34 cellular contexts compared by ENCODE assay signal in genomic region chr10:30169342-30169741, GRCh38.
"Had no signal": no experiment of that assay in that cellular context is flagged by ENCODE, and none has a peak within 500 bp of the region (broad histone marks: within the 10 kb centered on the region; RNA-seq: fewer than 3 reads in every experiment).

No MANE protein-coding gene starts in this region.

- ATAC-seq: activated CD8-positive, alpha-beta memory T cell treated with anti-CD3 and anti-CD28 coated beads, Interleukin-2, amount 10 ng/mL, durations not matched to agents 7 days and 5 days; activated naive CD8-positive, alpha-beta T cell treated with anti-CD3 and anti-CD28 coated beads, Interleukin-2, amount 50 U/mL, for 24 hours; Right ventricle myocardium inferior; T-cell; T-helper 17 cell had no signal

- H3K9me3 Mint-ChIP-seq: activated CD4-positive, alpha-beta memory T cell treated with anti-CD3 and anti-CD28 coated beads, Interleukin-2, amount 10 ng/mL, durations not matched to agents 7 days and 5 days; activated naive CD4-positive, alpha-beta T cell treated with anti-CD3 and anti-CD28 coated beads, Interleukin-2, amount 10 ng/mL, durations not matched to agents 7 days and 5 days; activated naive CD8-positive, alpha-beta T cell treated with anti-CD3 and anti-CD28 coated beads, Interleukin-2, amount 50 U/mL, for 24 hours; T-cell had no signal

- H3K36me3 Mint-ChIP-seq: activated CD8-positive, alpha-beta memory T cell treated with anti-CD3 and anti-CD28 coated beads, Interleukin-2, amount 10 ng/mL, durations not matched to agents 7 days and 5 days; activated naive CD4-positive, alpha-beta T cell treated with anti-CD3 and anti-CD28 coated beads, Interleukin-2, amount 10 ng/mL, durations not matched to agents 7 days and 5 days; activated naive CD8-positive, alpha-beta T cell; brain; T-cell had no signal

- H3K4me1 Mint-ChIP-seq: activated naive CD4-positive, alpha-beta T cell treated with anti-CD3 and anti-CD28 coated beads, Interleukin-2, amount 10 ng/mL, durations not matched to agents 7 days and 5 days; activated naive CD8-positive, alpha-beta T cell treated with anti-CD3 and anti-CD28 coated beads, Interleukin-2, amount 50 U/mL, for 24 hours; brain; T-cell had no signal

- H3K4me3 Mint-ChIP-seq: activated CD4-positive, alpha-beta memory T cell treated with anti-CD3 and anti-CD28 coated beads, Interleukin-2, amount 10 ng/mL, durations not matched to agents 7 days and 5 days; activated CD8-positive, alpha-beta memory T cell treated with anti-CD3 and anti-CD28 coated beads, Interleukin-2, amount 10 ng/mL, durations not matched to agents 7 days and 5 days; activated naive CD4-positive, alpha-beta T cell treated with anti-CD3 and anti-CD28 coated beads, Interleukin-2, amount 10 ng/mL, durations not matched to agents 7 days and 5 days; activated naive CD8-positive, alpha-beta T cell; activated naive CD8-positive, alpha-beta T cell treated with anti-CD3 and anti-CD28 coated beads, Interleukin-2, amount 50 U/mL, for 24 hours; brain; T-cell had no signal

- H3K27ac Mint-ChIP-seq: activated CD4-positive, alpha-beta memory T cell treated with anti-CD3 and anti-CD28 coated beads, Interleukin-2, amount 10 ng/mL, durations not matched to agents 7 days and 5 days; activated CD8-positive, alpha-beta memory T cell treated with anti-CD3 and anti-CD28 coated beads, Interleukin-2, amount 10 ng/mL, durations not matched to agents 7 days and 5 days; activated naive CD4-positive, alpha-beta T cell treated with anti-CD3 and anti-CD28 coated beads, Interleukin-2, amount 10 ng/mL, durations not matched to agents 7 days and 5 days; activated naive CD8-positive, alpha-beta T cell; activated naive CD8-positive, alpha-beta T cell treated with anti-CD3 and anti-CD28 coated beads, Interleukin-2, amount 50 U/mL, for 24 hours; brain; T-cell; T-helper 17 cell had no signal

- DNase-seq: activated CD4-positive, alpha-beta memory T cell treated with anti-CD3 and anti-CD28 coated beads, Interleukin-2, amount 10 ng/mL, durations not matched to agents 7 days and 5 days; activated CD4-positive, alpha-beta T cell treated with anti-CD3 and anti-CD28 coated beads for 1 hour; activated CD4-positive, alpha-beta T cell treated with anti-CD3 and anti-CD28 coated beads for 48 hours; activated CD4-positive, CD25-positive, alpha-beta regulatory T cell; activated CD8-positive, alpha-beta memory T cell treated with anti-CD3 and anti-CD28 coated beads for 24 hours; activated CD8-positive, alpha-beta memory T cell treated with anti-CD3 and anti-CD28 coated beads, Interleukin-2, amount 10 ng/mL, durations not matched to agents 7 days and 5 days; activated CD8-positive, alpha-beta memory T cell treated with anti-CD3 and anti-CD28 coated beads, Interleukin-2, amount 50 U/mL, for 48 hours; activated effector memory CD4-positive, alpha-beta T cell treated with Interleukin-2 at 50 U/mL for 16 hours; activated naive CD4-positive, alpha-beta T cell treated with anti-CD3 and anti-CD28 coated beads, Interleukin-2, amount 10 ng/mL, durations not matched to agents 7 days and 5 days; activated naive CD8-positive, alpha-beta T cell treated with anti-CD3 and anti-CD28 coated beads, Interleukin-2, amount 50 U/mL, for 24 hours; activated T-cell treated with anti-CD3 and anti-CD28 coated beads, Interleukin-2, amount 50 U/mL, for 48 hours; anterior cingulate cortex; caudate nucleus; colonic mucosa; NCI-H1092 treated with DMSO at 0.1 percent for 48 hours; NCI-H1417; NCI-H146; NCI-H187; NCI-H2029 treated with DMSO at 0.1 percent for 48 hours; NCI-H2107; NCI-H2171; NCI-H510A; NCI-H526; NCI-H748 treated with DMSO at 0.1 percent for 48 hours; NK-92 treated with Interleukin-12 subunit alpha and Interleukin-12 subunit beta, amount 100 ng/mL, for 24 hours; PC-9; SIG-M5; T-cell; T-helper 17 cell; T-helper 9 cell; WERI-Rb-1 had no signal
